Comparison of ENCODE assay signal across 14 cellular contexts in the genomic region with DNA sequence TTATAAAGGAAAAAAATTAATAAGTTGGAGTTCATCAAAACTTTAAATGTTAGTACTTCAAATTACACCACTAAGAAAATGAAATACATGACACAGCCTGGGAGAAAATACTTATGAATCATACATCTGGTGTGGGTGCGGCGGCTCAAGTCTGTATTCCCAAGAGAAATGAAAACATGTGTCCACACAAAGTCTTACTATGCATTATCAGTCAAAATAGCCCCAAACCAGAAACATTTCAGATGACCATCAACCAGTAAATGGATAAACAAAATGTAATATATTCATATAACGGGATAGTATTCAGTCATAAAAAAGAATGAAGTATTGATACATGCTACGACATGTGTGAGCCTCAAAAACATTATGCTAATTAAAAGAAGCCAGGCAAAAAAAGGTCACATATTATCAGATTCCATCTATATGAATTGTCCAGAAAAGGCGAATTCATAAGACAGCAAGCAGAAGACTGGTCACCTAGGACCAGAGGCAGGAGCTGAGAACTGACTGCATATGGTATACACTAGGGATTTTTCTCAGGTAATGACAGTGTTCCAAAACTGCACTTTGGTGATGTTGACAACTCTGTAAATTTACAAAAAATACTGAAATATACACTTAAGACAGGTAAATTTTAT. TPM values are rescaled to one million over a fixed set of nuclear protein-coding genes. Genes with fewer than 3 reads are reported as not detected.
DNase-seq lines count a peak whose midpoint lies in the region; ATAC-seq and TF ChIP-seq lines count a peak whose summit lies in the region.
"Had no signal": no experiment of that assay in that cellular context is flagged by ENCODE, and none has a peak within 500 bp of the region (broad histone marks: within the 10 kb centered on the region; RNA-seq: fewer than 3 reads in every experiment).

No MANE protein-coding gene starts in this region.

- no peak for ATAC-seq in Right ventricle myocardium superior (ENCODE audit: poor library complexity)
- ATAC-seq in activated CD8-positive, alpha-beta T cell treated with anti-CD3 and anti-CD28 coated beads, Interleukin-2, amount 10 ng/mL, durations not matched to agents 7 days and 5 days = no peak
- no peak for ATAC-seq in GM21825 (IDR thresholded peaks at IDR 0.05; ENCODE audit: unreplicated experiment)
- ATAC-seq: left lung had no signal

- H3K36me3 Mint-ChIP-seq in activated CD8-positive, alpha-beta T cell treated with anti-CD3 and anti-CD28 coated beads, Interleukin-2, amount 10 ng/mL, durations not matched to agents 7 days and 5 days (ENCODE audit: low read depth) = peaks cover 5% of the 10 kb centered on the region

- no peak overlapping the region for H3K27ac Mint-ChIP-seq in activated CD8-positive, alpha-beta T cell treated with anti-CD3 and anti-CD28 coated beads, Interleukin-2, amount 10 ng/mL, durations not matched to agents 7 days and 5 days
- H3K27ac Mint-ChIP-seq: nephron progenitor cell had no signal

- peak overlapping the region; percentile 33 for H3K27ac ChIP-seq in left ventricle myocardium inferior (replicated peaks)
- H3K27ac ChIP-seq: left lung had no signal

- POLR2A ChIA-PET in activated CD8-positive, alpha-beta T cell treated with anti-CD3 and anti-CD28 coated beads, Interleukin-2, amount 10 ng/mL, durations not matched to agents 7 days and 5 days (lab: Charles Lee) = no interaction called here

- H3K36me3 ChIP-seq in left ventricle myocardium inferior = no peaks in the 10 kb centered on the region
- H3K36me3 ChIP-seq: left lung had no signal

- H3K4me3 Mint-ChIP-seq in activated CD8-positive, alpha-beta T cell treated with anti-CD3 and anti-CD28 coated beads, Interleukin-2, amount 10 ng/mL, durations not matched to agents 7 days and 5 days = no peak overlapping the region
- H3K4me3 Mint-ChIP-seq: activated naive CD4-positive, alpha-beta T cell treated with anti-CD3 and anti-CD28 coated beads for 36 hours; nephron progenitor cell had no signal

- H3K4me3 ChIP-seq in left ventricle myocardium inferior = no peak overlapping the region
- no peak overlapping the region for H3K4me3 ChIP-seq in fibroblast of the aortic adventitia (ENCODE audit: low read depth, low read length)
- H3K4me3 ChIP-seq: left lung, skin epidermis had no signal

- CTCF ChIA-PET in activated CD8-positive, alpha-beta T cell treated with anti-CD3 and anti-CD28 coated beads, Interleukin-2, amount 10 ng/mL, durations not matched to agents 7 days and 5 days (lab: Charles Lee) = no interaction called here

- H3K4me1 Mint-ChIP-seq in activated CD8-positive, alpha-beta T cell treated with anti-CD3 and anti-CD28 coated beads, Interleukin-2, amount 10 ng/mL, durations not matched to agents 7 days and 5 days (ENCODE audit: low read depth) = peaks cover 18% of the 10 kb centered on the region

- TF ChIP-seq CTCF in left ventricle myocardium inferior (IDR thresholded peaks at IDR 0.05; ENCODE audit: borderline replicate concordance) (no peak), fibroblast of the aortic adventitia (IDR thresholded peaks at IDR 0.05; ENCODE audit: insufficient read depth, low read length) (no peak)

- H3K9me3 ChIP-seq in left ventricle myocardium inferior (replicated peaks) = peaks cover 8% of the 10 kb centered on the region

- DNase-seq in left ventricle myocardium inferior = no peak
- no peak for DNase-seq in Right ventricle myocardium superior
- DNase-seq in T1000 (lab: John Stamatoyannopoulos, UW) = peak; percentile 1
- DNase-seq in fibroblast of the aortic adventitia (ENCODE audit: low read depth) = peak; percentile 93
- DNase-seq in activated CD4-positive, alpha-beta T cell treated with anti-CD3 and anti-CD28 coated beads, Interleukin-2, amount 50 U/mL, for 1 hour = no peak
- no peak for DNase-seq in iPS-NIHi7 (ENCODE audit: extremely low spot score)
- DNase-seq in activated CD8-positive, alpha-beta T cell treated with anti-CD3 and anti-CD28 coated beads, Interleukin-2, amount 10 ng/mL, durations not matched to agents 7 days and 5 days = no peak
- DNase-seq: activated CD8-positive, alpha-beta memory T cell treated with anti-CD3 and anti-CD28 coated beads for 24 hours; activated naive CD4-positive, alpha-beta T cell treated with anti-CD3 and anti-CD28 coated beads for 36 hours; left lung; NCI-H526; nephron progenitor cell had no signal

- H3K27me3 ChIP-seq in left ventricle myocardium inferior (ENCODE audit: low read depth) = no peaks in the 10 kb centered on the region
- H3K27me3 ChIP-seq: left lung had no signal

- H3K9me3 Mint-ChIP-seq in activated CD8-positive, alpha-beta T cell treated with anti-CD3 and anti-CD28 coated beads, Interleukin-2, amount 10 ng/mL, durations not matched to agents 7 days and 5 days (ENCODE audit: insufficient read depth) = no peaks in the 10 kb centered on the region

- peaks cover 24% of the 10 kb centered on the region for H3K27me3 Mint-ChIP-seq in activated CD8-positive, alpha-beta T cell treated with anti-CD3 and anti-CD28 coated beads, Interleukin-2, amount 10 ng/mL, durations not matched to agents 7 days and 5 days (ENCODE audit: low read depth)

- intact Hi-C loops in left ventricle myocardium inferior (cut with micrococcal nuclease) = no loop called here
- intact Hi-C loops in Right ventricle myocardium superior (cut with DNase I) = no loop called here

- H3K4me1 ChIP-seq in left ventricle myocardium inferior = peaks cover 9% of the 10 kb centered on the region

RNA-seq across cellular contexts. Expression of a gene that starts 5.3 kb away (rescaled TPM):
- total RNA-seq in left ventricle myocardium inferior (30.1 TPM), Right ventricle myocardium superior (26.8 TPM), fibroblast of the aortic adventitia (ENCODE audit: low replicate concordance) (22.1 and 32.7 TPM in 2 replicates)
- 10 to 100 TPM; 26.8 to 27.2 TPM for total RNA-seq in activated CD8-positive, alpha-beta T cell treated with anti-CD3 and anti-CD28 coated beads, Interleukin-2, amount 10 ng/mL, durations not matched to agents 7 days and 5 days

RNA-seq across cellular contexts. Expression of a gene that starts 27.1 kb away (rescaled TPM):
- total RNA-seq in left ventricle myocardium inferior (not detected), Right ventricle myocardium superior (not detected), fibroblast of the aortic adventitia (ENCODE audit: low replicate concordance) (not detected in 2 replicates)
- total RNA-seq in activated CD8-positive, alpha-beta T cell treated with anti-CD3 and anti-CD28 coated beads, Interleukin-2, amount 10 ng/mL, durations not matched to agents 7 days and 5 days = not detected
- total RNA-seq: activated naive CD4-positive, alpha-beta T cell treated with anti-CD3 and anti-CD28 coated beads for 36 hours had no signal

RNA-seq across cellular contexts. Expression of a gene that starts 37.2 kb away (rescaled TPM):
- total RNA-seq in left ventricle myocardium inferior (not detected), Right ventricle myocardium superior (not detected), fibroblast of the aortic adventitia (ENCODE audit: low replicate concordance) (not detected in 2 replicates)
- not detected for total RNA-seq in activated CD8-positive, alpha-beta T cell treated with anti-CD3 and anti-CD28 coated beads, Interleukin-2, amount 10 ng/mL, durations not matched to agents 7 days and 5 days
- total RNA-seq: activated naive CD4-positive, alpha-beta T cell treated with anti-CD3 and anti-CD28 coated beads for 36 hours; left lung had no signal

RNA-seq across cellular contexts. Expression of a gene that starts 58.6 kb away (rescaled TPM):
- 51.1 TPM for total RNA-seq in left ventricle myocardium inferior
- total RNA-seq in Right ventricle myocardium superior = 39.7 TPM
- total RNA-seq in fibroblast of the aortic adventitia (ENCODE audit: low replicate concordance) = 28.5 and 57.8 TPM in 2 replicates
- 10 to 100 TPM; 28.9 to 30.9 TPM for total RNA-seq in activated CD8-positive, alpha-beta T cell treated with anti-CD3 and anti-CD28 coated beads, Interleukin-2, amount 10 ng/mL, durations not matched to agents 7 days and 5 days

Comparison
In these comparisons a context has a peak if more than half of its experiments do, and no peak if none do; other contexts are left out.
1. DNase-seq: peak in T1000 (single experiment) and fibroblast of the aortic adventitia (single experiment); none in left ventricle myocardium inferior (single experiment), Right ventricle myocardium superior (single experiment), activated CD4-positive, alpha-beta T cell treated with anti-CD3 and anti-CD28 coated beads, Interleukin-2, amount 50 U/mL, for 1 hour (single experiment), iPS-NIHi7 (single experiment) and activated CD8-positive, alpha-beta T cell treated with anti-CD3 and anti-CD28 coated beads, Interleukin-2, amount 10 ng/mL, durations not matched to agents 7 days and 5 days (single experiment).